ENCODE assay signal across 11 cellular contexts in the genomic region with DNA sequence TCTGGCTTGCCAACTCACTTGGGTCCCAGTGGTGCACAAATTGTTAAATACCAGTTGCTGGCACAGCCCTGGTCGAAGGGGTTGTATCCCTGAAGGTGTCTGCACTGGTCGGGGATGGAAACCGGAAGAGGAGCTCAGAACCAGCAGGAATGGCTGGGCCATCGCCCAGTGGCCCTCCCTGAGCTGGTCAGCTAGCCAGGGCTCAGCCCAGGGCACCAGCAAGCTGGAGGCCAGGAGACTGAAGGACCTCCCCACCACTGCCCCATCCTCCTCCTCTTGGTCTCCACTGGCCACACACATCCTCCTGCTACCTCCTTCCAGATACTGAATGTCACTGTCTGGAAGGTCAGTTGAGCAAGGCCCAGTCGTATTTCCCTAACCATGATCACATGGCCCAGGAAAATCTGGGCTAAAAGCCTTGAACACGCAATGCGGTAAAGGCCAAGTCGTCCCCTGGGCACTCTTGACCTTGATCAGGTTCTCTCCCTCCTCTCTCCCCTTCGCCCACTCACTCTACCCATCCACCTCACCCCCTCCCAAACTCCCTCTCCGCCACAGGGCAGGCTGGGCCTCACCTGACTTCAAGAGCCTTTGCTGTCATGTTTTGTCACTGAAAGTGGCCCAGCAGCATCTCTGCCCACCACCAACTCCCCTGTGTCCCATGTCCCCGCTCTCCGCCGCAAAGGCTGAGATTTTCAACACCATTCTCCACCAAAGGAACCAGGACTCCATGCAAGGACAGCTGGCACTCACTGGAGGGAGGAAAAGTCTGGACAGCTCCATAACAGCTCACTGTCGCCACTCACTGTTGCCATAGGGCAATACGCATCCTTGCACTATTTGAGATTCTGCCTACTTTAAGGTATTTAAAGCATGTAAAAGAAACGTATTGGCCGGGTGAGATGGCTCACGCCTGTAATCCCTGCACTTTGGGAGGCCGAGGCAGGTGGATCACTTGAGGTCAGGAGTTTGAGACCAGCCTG. TPM values are rescaled to one million over a fixed set of nuclear protein-coding genes. Genes with fewer than 3 reads are reported as not detected.
DNase-seq lines count a peak whose midpoint lies in the region; ATAC-seq and TF ChIP-seq lines count a peak whose summit lies in the region.
"Had no signal": no experiment of that assay in that cellular context is flagged by ENCODE, and none has a peak within 500 bp of the region (broad histone marks: within the 10 kb centered on the region; RNA-seq: fewer than 3 reads in every experiment).

No MANE protein-coding gene starts in this region.

- H3K4me3 ChIP-seq in cardiac fibroblast (replicated peaks in 1 of 2; ENCODE audit: low read depth in 2 of 2, low read length in 2 of 2), result no peak overlapping the region

- ATAC-seq in sciatic nerve, result peak; percentile 22
- ATAC-seq: T-cell had no signal

- peak; percentile 16 for TF ChIP-seq CTCF in cardiac fibroblast (IDR thresholded peaks at IDR 0.05; ENCODE audit: low read depth, low read length)

- intact Hi-C loops in sciatic nerve (cut with DNase I), result no loop called here

- DNase-seq in NCI-H345 (lab: John Stamatoyannopoulos, UW) (peak; percentile 16), NCI-H345 treated with DMSO at 0.1 percent for 48 hours (lab: John Stamatoyannopoulos, UW; ENCODE audit: unreplicated experiment) (no peak), NCI-H2196 (lab: John Stamatoyannopoulos, UW; ENCODE audit: unreplicated experiment) (peak; percentile 62), cardiac fibroblast (ENCODE audit: low read depth in 2 of 2) (peak in 1 of 2 donors; percentile 25), sciatic nerve (ENCODE audit: low spot score) (no peak), GOT3 (lab: John Stamatoyannopoulos, UW) (no peak), NCI-H1694 treated with DMSO at 0.1 percent for 48 hours (lab: John Stamatoyannopoulos, UW) (no peak)
- no peak for DNase-seq in stimulated activated CD4-positive, alpha-beta T cell treated with anti-CD3 and anti-CD28 coated beads, Interleukin-4, amount 100 ng/mL, for 1 hour
- DNase-seq: activated T-cell treated with anti-CD3 and anti-CD28 coated beads, Interleukin-2, amount 50 U/mL, for 24 hours; foreskin melanocyte; T-cell had no signal

RNA-seq across cellular contexts. Expression of gene ZDHHC19, which starts 12.1 kb away (rescaled TPM):
- total RNA-seq in sciatic nerve, result not detected

RNA-seq across cellular contexts. Expression of gene SLC51A, which starts 17.3 kb away (rescaled TPM):
- total RNA-seq in sciatic nerve, result 0.58 TPM
- total RNA-seq: T-cell had no signal

Comparison
In these comparisons a context has a peak if more than half of its experiments do, and no peak if none do; other contexts are left out.
1. DNase-seq: peak in NCI-H345 (single experiment) and NCI-H2196 (single experiment); none in NCI-H345 treated with DMSO at 0.1 percent for 48 hours (single experiment), sciatic nerve (single experiment), GOT3 (single experiment), NCI-H1694 treated with DMSO at 0.1 percent for 48 hours (single experiment) and stimulated activated CD4-positive, alpha-beta T cell treated with anti-CD3 and anti-CD28 coated beads, Interleukin-4, amount 100 ng/mL, for 1 hour (single experiment).